1 cellular context compared by ENCODE assay signal in genomic region chr17:67390646-67391480, GRCh38.
TF ChIP-seq lines count a peak whose summit lies in the region.

No MANE protein-coding gene starts in this region.

TF ChIP-seq in GM12878, 131 proteins besides CTCF, POLR2A, EP300 and RAD21 (continued from another document and continues in another):
- TF ChIP-seq E4F1 (IDR thresholded peaks at IDR 0.05; ENCODE audit: borderline replicate concordance, partially characterized antibody) (no peak), CREB1 (IDR thresholded peaks at IDR 0.05; ENCODE audit: low read depth) (peak; percentile 70), ZZZ3 (IDR thresholded peaks at IDR 0.05; ENCODE audit: control insufficient read depth, insufficient read length, low read depth) (no peak), SUZ12 (IDR thresholded peaks at IDR 0.05; ENCODE audit: unreplicated experiment) (no peak), MLLT1 (IDR thresholded peaks at IDR 0.05) (peak; percentile 61), TCF3 (IDR thresholded peaks at IDR 0.05; ENCODE audit: borderline replicate concordance, insufficient read depth, low read depth, low read length) (no peak), EGR1 (IDR thresholded peaks at IDR 0.05; ENCODE audit: borderline replicate concordance in 1 of 2, low read depth in 2 of 2, low read length in 2 of 2) (0 out of 3 replicates have a peak, but pooled peaks of 1 of the 2 experiments have one; percentile 34), ZNF217 (IDR thresholded peaks at IDR 0.05) (no peak), YY1 (IDR thresholded peaks at IDR 0.05; ENCODE audit: low read depth, low read length) (no peak), BCLAF1 (IDR thresholded peaks at IDR 0.05) (no peak), IKZF2 (IDR thresholded peaks at IDR 0.05) (peak; percentile 77 to 83), JUND (IDR thresholded peaks at IDR 0.05; ENCODE audit: low read depth, low read length) (peak; percentile 62; the same call in 1 of the 2 replicates), BHLHE40 (IDR thresholded peaks at IDR 0.05; ENCODE audit: borderline replicate concordance in 1 of 2, low read depth in 2 of 2, low read length in 1 of 2) (peak in 1 of 2 experiments; percentile 23; a peak in 2 of 4 replicates), KAT2A (conservative IDR thresholded peaks at IDR 0.05; ENCODE audit: control insufficient read depth, low read depth, low read length) (no peak), SIN3A (IDR thresholded peaks at IDR 0.05; ENCODE audit: low read depth, low read length) (no peak), CEBPZ (IDR thresholded peaks at IDR 0.05; ENCODE audit: low read depth, low read length) (no peak), IRF5 (IDR thresholded peaks at IDR 0.05; ENCODE audit: borderline replicate concordance) (no peak; the same call in 1 of the 2 replicates), BRCA1 (IDR thresholded peaks at IDR 0.05; ENCODE audit: low read depth, low read length) (no peak), NR2C1 (IDR thresholded peaks at IDR 0.05) (no peak), SIX5 (IDR thresholded peaks at IDR 0.05; ENCODE audit: low read depth, low read length, severe bottlenecking) (no peak), E2F8 (IDR thresholded peaks at IDR 0.05; ENCODE audit: low read depth, partially characterized antibody) (no peak), SMARCA5 (IDR thresholded peaks at IDR 0.05) (no peak), FOXM1 (IDR thresholded peaks at IDR 0.05; ENCODE audit: low read depth, low read length) (peak; percentile 92), ZNF274 (IDR thresholded peaks at IDR 0.05; ENCODE audit: insufficient read depth, insufficient read length) (no peak), USF1 (IDR thresholded peaks at IDR 0.05; ENCODE audit: borderline replicate concordance, extremely low read length, insufficient read depth, low read depth, low read length) (no peak), ATF3 (IDR thresholded peaks at IDR 0.05; ENCODE audit: borderline replicate concordance, extremely low read depth, low read depth, low read length) (no peak), ATF2 (IDR thresholded peaks at IDR 0.05; ENCODE audit: low read length) (peak; percentile 94), MEF2A (IDR thresholded peaks at IDR 0.05; ENCODE audit: insufficient read depth, low read depth, low read length) (peak; percentile 80), ZNF592 (IDR thresholded peaks at IDR 0.05) (no peak)
